In genomic region chr22:43811777-43812148, GRCh38 we compare ENCODE assay signal across 8 cellular contexts. TPM values are rescaled to one million over a fixed set of nuclear protein-coding genes. Genes with fewer than 3 reads are reported as not detected.
DNase-seq lines count a peak whose midpoint lies in the region; ATAC-seq, FAIRE-seq and TF ChIP-seq lines count a peak whose summit lies in the region.

No MANE protein-coding gene starts in this region.

- H3K4me3 ChIP-seq in bronchial epithelial cell (ENCODE audit: low read depth, low read length), result peak overlapping the region; percentile 90
- H3K4me3 ChIP-seq in lower lobe of right lung, result peak overlapping the region; percentile 82
- peak overlapping the region; percentile 87 to 94 (median 91) for H3K4me3 ChIP-seq in tibial nerve

- TF ChIP-seq CTCF in bronchial epithelial cell (IDR thresholded peaks at IDR 0.05; ENCODE audit: insufficient read depth, low read length, severe bottlenecking) (no peak), lower lobe of right lung (IDR thresholded peaks at IDR 0.05) (no peak), tibial nerve (IDR thresholded peaks at IDR 0.05) (no peak)

- H3K9me3 ChIP-seq in lower lobe of right lung, result no peaks in the 10 kb centered on the region
- H3K9me3 ChIP-seq in tibial nerve, result no peaks in the 10 kb centered on the region

- intact Hi-C loops in Right ventricle myocardium inferior (cut with DNase I) (no loop called here), cardiac septum (cut with DNase I) (loop anchor here (5.0 kb wide), 1 partner anchor 686 kb away; the partner anchor contains the start of gene RTL6), lower lobe of right lung (cut with DNase I) (no loop called here)

- 0 to 2% methylated on average over 8 to 13 of the region's 21 CpGs for WGBS in tibial nerve, 2 donors

- no peak for TF ChIP-seq POLR2A in tibial nerve (IDR thresholded peaks at IDR 0.05)

- ATAC-seq in Right ventricle myocardium inferior (peak; percentile 10), lower lobe of right lung (peak; percentile 57 to 65), HG02973 (IDR thresholded peaks at IDR 0.05; ENCODE audit: unreplicated experiment) (no peak), GM19397 (IDR thresholded peaks at IDR 0.05; ENCODE audit: unreplicated experiment) (no peak)

- DNase-seq in Right ventricle myocardium inferior (ENCODE audit: missing footprints), result no peak
- DNase-seq in cardiac septum (ENCODE audit: low spot score), result no peak
- peak; percentile 37 for DNase-seq in M059J (ENCODE audit: low read depth)
- peak; percentile 56 for DNase-seq in bronchial epithelial cell (ENCODE audit: low read depth)
- DNase-seq in lower lobe of right lung, result no peak
- DNase-seq in tibial nerve (ENCODE audit: low spot score in 2 of 2), result no peak

- H3K36me3 ChIP-seq in bronchial epithelial cell (ENCODE audit: control insufficient read depth, insufficient read depth, low read length) (no peaks in the 10 kb centered on the region), lower lobe of right lung (no peaks in the 10 kb centered on the region), tibial nerve (peaks cover 0 to 18% (median 0%) of the 10 kb centered on the region in 3 donors)

- TF ChIP-seq EP300 in tibial nerve (IDR thresholded peaks at IDR 0.05), result no peak

- H3K27ac ChIP-seq in lower lobe of right lung (peak overlapping the region; percentile 84), tibial nerve (peak overlapping the region; percentile 39 to 87 (median 84))

- peaks cover 14% of the 10 kb centered on the region for H3K4me1 ChIP-seq in lower lobe of right lung
- peaks cover 0 to 16% (median 9%) of the 10 kb centered on the region in 4 donors for H3K4me1 ChIP-seq in tibial nerve

- H3K27me3 ChIP-seq in bronchial epithelial cell (ENCODE audit: control insufficient read depth, insufficient read depth, low read length) (no peaks in the 10 kb centered on the region), lower lobe of right lung (ENCODE audit: low read depth) (no peaks in the 10 kb centered on the region), tibial nerve (no peaks in the 10 kb centered on the region)

- no peak for FAIRE-seq in bronchial epithelial cell (lab: Jason Lieb, UNC)

RNA-seq across cellular contexts. Expression of gene EFCAB6, which starts 0.3 kb away (rescaled TPM):
- total RNA-seq in Right ventricle myocardium inferior (1.2 TPM), cardiac septum (1.3 TPM), bronchial epithelial cell (0.26 and 0.64 TPM in 2 replicates), lower lobe of right lung (5.8 TPM), tibial nerve (1 to 10 TPM; 3.3 to 9.2 (median 6.8) TPM)
- 0.54 TPM in 1 of 2 replicates, not detected in the other for total RNA-seq in M059J (2014; rRNA removed; shearing (Covaris generic))

RNA-seq across cellular contexts. Expression of gene SULT4A1, which starts 50.5 kb away (rescaled TPM):
- total RNA-seq in Right ventricle myocardium inferior (0.14 TPM), cardiac septum (0.13 TPM), bronchial epithelial cell (under 0.01 TPM in 2 replicates), lower lobe of right lung (not detected), tibial nerve (1 to 10 TPM in 1 of 4 donors, not detected in 3; 1.3 TPM)
- not detected in 2 replicates for total RNA-seq in M059J (2014; rRNA removed; shearing (Covaris generic))

Comparison
In these comparisons a context has a peak if more than half of its experiments do, and no peak if none do; other contexts are left out.
1. ATAC-seq: peak in Right ventricle myocardium inferior (single experiment) and lower lobe of right lung (2 of 2); none in HG02973 (single experiment) and GM19397 (single experiment).
2. DNase-seq: peak in M059J (single experiment) and bronchial epithelial cell (single experiment); none in Right ventricle myocardium inferior (single experiment), cardiac septum (single experiment), lower lobe of right lung (single experiment) and tibial nerve (0 of 2).
3. Peak in every context shown above with its lines, with median percentiles within 50 percentile points of each other: H3K4me3 ChIP-seq.